In genomic region chr7:116418524-116418923, GRCh38 we compare ENCODE assay signal across 1 cellular context.
TF ChIP-seq lines count a peak whose summit lies in the region.

No MANE protein-coding gene starts in this region.

TF ChIP-seq in HCT116, 20 proteins besides CTCF, POLR2A, EP300 and RAD21 (continued from another document):
- TF ChIP-seq REST (IDR thresholded peaks at IDR 0.05; ENCODE audit: low read depth) (no peak), CEBPB (IDR thresholded peaks at IDR 0.05; ENCODE audit: low read depth) (no peak), EGR1 (IDR thresholded peaks at IDR 0.05; ENCODE audit: low read depth) (no peak)
